ENCODE assay signal across 24 cellular contexts in genomic region chr4:76716658-76717057, GRCh38.
DNase-seq lines count a peak whose midpoint lies in the region; ATAC-seq and TF ChIP-seq lines count a peak whose summit lies in the region.
"Had no signal": no experiment of that assay in that cellular context is flagged by ENCODE, and none has a peak within 500 bp of the region (broad histone marks: within the 10 kb centered on the region; RNA-seq: fewer than 3 reads in every experiment).

No MANE protein-coding gene starts in this region.

- H3K27ac Mint-ChIP-seq in memory B cell: peak overlapping the region; percentile 23
- H3K27ac Mint-ChIP-seq: activated B cell treated with CpG ODN at 0.5 μM for 24 hours; activated naive CD8-positive, alpha-beta T cell treated with anti-CD3 and anti-CD28 coated beads, Interleukin-2, amount 10 ng/mL, durations not matched to agents 7 days and 5 days; CD4-positive, alpha-beta T cell; natural killer cell treated with Interleukin-12 subunit alpha and Interleukin-12 subunit beta and Interleukin-15 and Interleukin-18, amount 100 ng/mL, for 72 hours had no signal

- H3K36me3 Mint-ChIP-seq in memory B cell: no peaks in the 10 kb centered on the region
- H3K36me3 Mint-ChIP-seq: activated naive CD8-positive, alpha-beta T cell treated with anti-CD3 and anti-CD28 coated beads, Interleukin-2, amount 10 ng/mL, durations not matched to agents 7 days and 5 days; natural killer cell treated with Interleukin-12 subunit alpha and Interleukin-12 subunit beta and Interleukin-15 and Interleukin-18, amount 100 ng/mL, for 72 hours had no signal

- ATAC-seq in memory B cell (ENCODE audit: low read depth) (peak; percentile 39), GM21390 (IDR thresholded peaks at IDR 0.05; ENCODE audit: unreplicated experiment) (no peak)
- ATAC-seq: A549; activated T-cell treated with anti-CD3 and anti-CD28 coated beads, Interleukin-2, amount 50 U/mL, for 4 hours; natural killer cell treated with Interleukin-12 subunit alpha and Interleukin-12 subunit beta and Interleukin-15 and Interleukin-18, amount 100 ng/mL, for 72 hours had no signal

- no peak for TF ChIP-seq CTCF in 22Rv1 (IDR thresholded peaks at IDR 0.05)

- H3K4me3 Mint-ChIP-seq in memory B cell: no peak overlapping the region
- H3K4me3 Mint-ChIP-seq: activated B cell treated with CpG ODN at 0.5 μM for 24 hours; activated naive CD8-positive, alpha-beta T cell treated with anti-CD3 and anti-CD28 coated beads, Interleukin-2, amount 10 ng/mL, durations not matched to agents 7 days and 5 days; activated T-cell treated with anti-CD3 and anti-CD28 coated beads, Interleukin-2, amount 50 U/mL, for 4 hours; CD4-positive, alpha-beta T cell; natural killer cell treated with Interleukin-12 subunit alpha and Interleukin-12 subunit beta and Interleukin-15 and Interleukin-18, amount 100 ng/mL, for 72 hours had no signal

- H3K27me3 Mint-ChIP-seq in memory B cell: peaks cover 3% of the 10 kb centered on the region
- H3K27me3 Mint-ChIP-seq: activated B cell treated with CpG ODN at 0.5 μM for 24 hours; CD4-positive, alpha-beta T cell had no signal

- peaks cover 16% of the 10 kb centered on the region for H3K4me1 Mint-ChIP-seq in memory B cell

- DNase-seq in MV-4-11 (lab: John Stamatoyannopoulos, UW): peak; percentile 67
- DNase-seq in OCI-M1 (lab: John Stamatoyannopoulos, UW): peak; percentile 35
- no peak for DNase-seq in memory B cell (ENCODE audit: low spot score in 2 of 2)
- no peak for DNase-seq in stimulated activated CD4-positive, alpha-beta T cell treated with anti-CD3 and anti-CD28 coated beads, Interleukin-4, amount 100 ng/mL, for 1 hour
- no peak for DNase-seq in NCI-H1417 (lab: John Stamatoyannopoulos, UW)
- DNase-seq in NCI-H446 treated with DMSO at 0.1 percent for 48 hours (lab: John Stamatoyannopoulos, UW): no peak
- DNase-seq: activated B cell treated with CpG ODN at 0.5 μM for 24 hours; activated CD4-positive, alpha-beta T cell treated with anti-CD3 and anti-CD28 coated beads, Interleukin-2, amount 50 U/mL, for 1 hour; activated gamma-delta T cell; activated naive CD8-positive, alpha-beta T cell treated with anti-CD3 and anti-CD28 coated beads, Interleukin-2, amount 10 ng/mL, durations not matched to agents 7 days and 5 days; activated T-cell treated with anti-CD3 and anti-CD28 coated beads, Interleukin-2, amount 50 U/mL, for 4 hours; aorta; CD4-positive, alpha-beta T cell; effector CD4-positive, alpha-beta T cell; hypothalamus; NCI-H2081; Peyer's patch; SHP77 treated with DMSO at 0.1 percent for 48 hours; stimulated activated naive CD4-positive, alpha-beta T cell treated with Interleukin-2 at 50 U/mL for 16 hours; SW 1271 had no signal

- H3K27ac ChIP-seq in 22Rv1: peak overlapping the region; percentile 43; the same call in 1 of the 2 replicates
- H3K27ac ChIP-seq: A549 had no signal

- H3K9me3 Mint-ChIP-seq in memory B cell: no peaks in the 10 kb centered on the region
- H3K9me3 Mint-ChIP-seq: activated B cell treated with CpG ODN at 0.5 μM for 24 hours; activated naive CD8-positive, alpha-beta T cell treated with anti-CD3 and anti-CD28 coated beads, Interleukin-2, amount 10 ng/mL, durations not matched to agents 7 days and 5 days; activated T-cell treated with anti-CD3 and anti-CD28 coated beads, Interleukin-2, amount 50 U/mL, for 4 hours; CD4-positive, alpha-beta T cell; natural killer cell treated with Interleukin-12 subunit alpha and Interleukin-12 subunit beta and Interleukin-15 and Interleukin-18, amount 100 ng/mL, for 72 hours had no signal

Comparison
In these comparisons a context has a peak if more than half of its experiments do, and no peak if none do; other contexts are left out.
1. DNase-seq: peak in MV-4-11 (single experiment) and OCI-M1 (single experiment); none in memory B cell (0 of 2), stimulated activated CD4-positive, alpha-beta T cell treated with anti-CD3 and anti-CD28 coated beads, Interleukin-4, amount 100 ng/mL, for 1 hour (single experiment), NCI-H1417 (0 of 3) and NCI-H446 treated with DMSO at 0.1 percent for 48 hours (single experiment).